8 cellular contexts compared by ENCODE assay signal in the genomic region with DNA sequence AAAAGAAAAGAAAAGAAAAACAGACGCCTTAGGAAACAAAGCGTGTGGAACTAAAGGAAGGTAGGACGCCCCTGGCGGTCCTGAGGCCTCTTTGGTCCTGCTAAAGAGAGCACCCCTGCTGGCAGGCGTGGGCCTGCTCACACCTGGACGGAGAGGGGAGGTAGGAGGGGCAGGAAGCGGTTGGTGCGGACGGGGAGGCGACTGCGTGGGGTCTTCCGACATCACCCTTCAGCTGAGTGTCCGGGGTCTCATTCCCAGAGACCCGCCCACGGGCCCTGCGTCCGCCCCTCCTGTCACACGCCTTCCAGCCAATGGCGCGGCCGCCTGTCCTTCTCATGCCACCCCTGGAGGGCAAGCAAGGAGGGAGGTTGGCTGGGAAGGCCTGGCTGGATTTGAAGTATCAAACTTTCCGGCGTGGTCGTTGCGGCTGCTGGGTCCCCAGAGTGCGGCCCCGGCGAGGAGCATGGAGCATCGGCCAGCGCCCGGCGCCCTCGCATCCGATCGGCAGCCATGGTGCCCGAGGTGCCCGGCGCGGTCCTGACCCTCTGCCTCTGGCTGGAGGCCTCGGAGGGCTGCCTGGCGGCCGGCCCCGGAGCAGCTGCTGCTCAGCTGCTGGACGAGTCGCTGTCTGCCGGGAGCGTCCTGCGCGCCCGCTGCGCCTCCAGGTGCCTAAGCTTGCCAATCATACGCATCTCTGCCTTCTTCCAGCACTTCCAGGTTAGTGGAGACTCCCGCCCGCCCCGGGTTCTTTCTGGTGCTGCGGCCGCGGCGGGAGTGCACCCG. TPM values are rescaled to one million over a fixed set of nuclear protein-coding genes. Genes with fewer than 3 reads are reported as not detected.
DNase-seq lines count a peak whose midpoint lies in the region; ATAC-seq and TF ChIP-seq lines count a peak whose summit lies in the region.

No MANE protein-coding gene starts in this region.

- intact Hi-C loops in HCT116 (cut with micrococcal nuclease) = no loop called here
- intact Hi-C loops in posterior vena cava (cut with DNase I) = no loop called here

- BruUV-seq in HCT116 (replicated peaks; lab: Mats Ljungman, UMichigan) = no TSS peak

- no peaks in the 10 kb centered on the region for H3K9me3 ChIP-seq in HCT116 (ENCODE audit: control insufficient read depth in 1 of 2, insufficient read depth in 1 of 2, low read depth in 1 of 2, low read length in 2 of 2)

- no peaks in the 10 kb centered on the region for H3K9me2 ChIP-seq in HCT116 (ENCODE audit: insufficient read depth)

- peak; percentile 89 for ATAC-seq in HCT116
- peak; percentile 79 to 83 for ATAC-seq in activated CD4-positive, CD25-positive, alpha-beta regulatory T cell treated with anti-CD3 and anti-CD28 coated beads, Interleukin-2, amount 50 U/mL, for 24 hours
- ATAC-seq in GM18907 (IDR thresholded peaks at IDR 0.05; ENCODE audit: unreplicated experiment) = no peak

- no peaks in the 10 kb centered on the region for H3K36me3 ChIP-seq in HCT116 (ENCODE audit: control insufficient read depth in 1 of 2, insufficient read depth in 2 of 2, low read length in 2 of 2)

- TF ChIP-seq POLR2A in HCT116 (IDR thresholded peaks at IDR 0.05; ENCODE audit: borderline replicate concordance, extremely low read depth, insufficient read depth, insufficient read length) = no peak

- peak in 2 of 3 experiments; percentile 19 to 23; a peak in 2 of 6 replicates for TF ChIP-seq CTCF in HCT116 (IDR thresholded peaks at IDR 0.05 in 2 of 3, conservative IDR thresholded peaks at IDR 0.05 in 1 of 3; ENCODE audit: borderline replicate concordance in 1 of 3, insufficient read depth in 1 of 3, low read depth in 2 of 3, low read length in 2 of 3)

- peak overlapping the region; percentile 36; the same call in 1 of the 2 replicates for H3K9ac ChIP-seq in HCT116 (ENCODE audit: low read length)

- TF ChIP-seq RAD21 in HCT116 (IDR thresholded peaks at IDR 0.05; ENCODE audit: low read depth) = no peak

- H3K27ac ChIP-seq in HCT116 (ENCODE audit: low read depth, low read length) = no peak overlapping the region

- peak; percentile 7 for DNase-seq in AG20443 (ENCODE audit: low spot score)
- DNase-seq in HCT116 (ENCODE audit: low read depth, low spot score) = peak; percentile 3
- peak; percentile 71 for DNase-seq in iPS DF 19.7 (ENCODE audit: low read depth, low spot score)
- DNase-seq in NCI-H2227 treated with DMSO at 0.1 percent for 48 hours (lab: John Stamatoyannopoulos, UW) = no peak
- no peak for DNase-seq in posterior vena cava (ENCODE audit: low spot score)
- DNase-seq in NCI-H1436 treated with DMSO at 0.1 percent for 48 hours (lab: John Stamatoyannopoulos, UW) = no peak

- H3K4me2 ChIP-seq in HCT116 (ENCODE audit: low read length) = peak overlapping the region; percentile 43

- H3K27me3 ChIP-seq in HCT116 (ENCODE audit: insufficient read depth, low read length) = no peaks in the 10 kb centered on the region

- RAD21 ChIA-PET in HCT116 (lab: Charles Lee; ENCODE audit: low non-redundant PET in 1 of 2, low total read pairs in 2 of 2, uncharacterized antibody in 2 of 2, unreplicated experiment in 2 of 2) = no interaction called here

- peak overlapping the region; percentile 33 to 40 for H3K4me3 ChIP-seq in HCT116 (replicated peaks in 1 of 2; ENCODE audit: low read depth in 1 of 2, low read length in 2 of 2)

- H3K79me2 ChIP-seq in HCT116 (ENCODE audit: insufficient read depth, low read length) = no peaks in the 10 kb centered on the region

- POLR2A ChIA-PET in HCT116 (lab: Charles Lee) = no interaction called here

- CTCF ChIA-PET in HCT116 (lab: Charles Lee) = no interaction called here

- no peak overlapping the region for H2AFZ ChIP-seq in HCT116 (ENCODE audit: low read depth, low read length, poor library complexity, severe bottlenecking)

- no peaks in the 10 kb centered on the region for H4K20me1 ChIP-seq in HCT116 (ENCODE audit: insufficient read depth)

- no peaks in the 10 kb centered on the region for H3K4me1 ChIP-seq in HCT116 (ENCODE audit: control insufficient read depth in 1 of 2, insufficient read depth in 2 of 2, low read length in 2 of 2)

TF ChIP-seq in HCT116, 20 proteins besides CTCF, POLR2A, EP300 and RAD21:
- TF ChIP-seq JUND (IDR thresholded peaks at IDR 0.05) (no peak), SRF (IDR thresholded peaks at IDR 0.05; ENCODE audit: low read depth) (no peak), TCF7L2 (IDR thresholded peaks at IDR 0.05; ENCODE audit: borderline replicate concordance, extremely low read depth, insufficient read depth, insufficient read length) (no peak), SP1 (IDR thresholded peaks at IDR 0.05; ENCODE audit: low read depth) (no peak), YY1 (IDR thresholded peaks at IDR 0.05; ENCODE audit: extremely low read depth, insufficient replicate concordance, low read depth, low read length) (no peak), ZNF274 (IDR thresholded peaks at IDR 0.05; ENCODE audit: low read depth, low read length) (no peak), POLR2AphosphoS5 (IDR thresholded peaks at IDR 0.05; ENCODE audit: low read depth, low read length) (no peak), EZH2phosphoT487 (IDR thresholded peaks at IDR 0.05; ENCODE audit: borderline replicate concordance) (no peak), ZFX (IDR thresholded peaks at IDR 0.05) (no peak), SIN3A (IDR thresholded peaks at IDR 0.05; ENCODE audit: low read depth) (no peak)
- TF ChIP-seq, protein P1, sequence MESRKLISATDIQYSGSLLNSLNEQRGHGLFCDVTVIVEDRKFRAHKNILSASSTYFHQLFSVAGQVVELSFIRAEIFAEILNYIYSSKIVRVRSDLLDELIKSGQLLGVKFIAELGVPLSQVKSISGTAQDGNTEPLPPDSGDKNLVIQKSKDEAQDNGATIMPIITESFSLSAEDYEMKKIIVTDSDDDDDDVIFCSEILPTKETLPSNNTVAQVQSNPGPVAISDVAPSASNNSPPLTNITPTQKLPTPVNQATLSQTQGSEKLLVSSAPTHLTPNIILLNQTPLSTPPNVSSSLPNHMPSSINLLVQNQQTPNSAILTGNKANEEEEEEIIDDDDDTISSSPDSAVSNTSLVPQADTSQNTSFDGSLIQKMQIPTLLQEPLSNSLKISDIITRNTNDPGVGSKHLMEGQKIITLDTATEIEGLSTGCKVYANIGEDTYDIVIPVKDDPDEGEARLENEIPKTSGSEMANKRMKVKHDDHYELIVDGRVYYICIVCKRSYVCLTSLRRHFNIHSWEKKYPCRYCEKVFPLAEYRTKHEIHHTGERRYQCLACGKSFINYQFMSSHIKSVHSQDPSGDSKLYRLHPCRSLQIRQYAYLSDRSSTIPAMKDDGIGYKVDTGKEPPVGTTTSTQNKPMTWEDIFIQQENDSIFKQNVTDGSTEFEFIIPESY (IDR thresholded peaks at IDR 0.05; ENCODE audit: extremely low read depth, insufficient replicate concordance, low read length) = no peak

RNA-seq across cellular contexts. Expression of a gene that starts 47.8 kb away (rescaled TPM):
- total RNA-seq in HCT116 (2021; ENCODE audit: unreplicated experiment) = 0.76 TPM
- polyA plus RNA-seq in HCT116 (2012) = 0.25 and 0.29 TPM in 2 replicates
- not detected for total RNA-seq in posterior vena cava

Comparison
In these comparisons a context has a peak if more than half of its experiments do, and no peak if none do; other contexts are left out.
1. DNase-seq: peak in AG20443 (single experiment), HCT116 (single experiment) and iPS DF 19.7 (single experiment); none in NCI-H2227 treated with DMSO at 0.1 percent for 48 hours (single experiment), posterior vena cava (single experiment) and NCI-H1436 treated with DMSO at 0.1 percent for 48 hours (single experiment).